Comparison of ENCODE assay signal across 16 cellular contexts in genomic region chr13:40681341-40682051, GRCh38. TPM values are rescaled to one million over a fixed set of nuclear protein-coding genes. Genes with fewer than 3 reads are reported as not detected.
DNase-seq lines count a peak whose midpoint lies in the region; ATAC-seq and TF ChIP-seq lines count a peak whose summit lies in the region.
"Had no signal": no experiment of that assay in that cellular context is flagged by ENCODE, and none has a peak within 500 bp of the region (broad histone marks: within the 10 kb centered on the region; RNA-seq: fewer than 3 reads in every experiment).

No MANE protein-coding gene starts in this region.

- no peaks in the 10 kb centered on the region for H3K9me3 Mint-ChIP-seq in osteocyte (ENCODE audit: unreplicated experiment)

- H3K4me3 Mint-ChIP-seq in osteocyte (ENCODE audit: unreplicated experiment), result no peak overlapping the region
- H3K4me3 Mint-ChIP-seq: brain had no signal

- TF ChIP-seq CTCF in fibroblast of the aortic adventitia (IDR thresholded peaks at IDR 0.05; ENCODE audit: insufficient read depth, low read length), result no peak
- TF ChIP-seq CTCF in osteocyte (IDR thresholded peaks at IDR 0.05), result no peak

- H3K36me3 Mint-ChIP-seq in osteocyte (ENCODE audit: unreplicated experiment), result no peaks in the 10 kb centered on the region
- H3K36me3 Mint-ChIP-seq: brain had no signal

- peak; percentile 31 for DNase-seq in NCI-H2171 treated with DMSO at 0.1 percent for 48 hours (lab: John Stamatoyannopoulos, UW)
- DNase-seq in NCI-H2171 (lab: John Stamatoyannopoulos, UW), result no peak
- peak; percentile 79 for DNase-seq in NCI-H226
- DNase-seq in fibroblast of the aortic adventitia (ENCODE audit: low read depth), result peak; percentile 48
- DNase-seq in osteocyte (ENCODE audit: extremely low spot score, unreplicated experiment), result peak; percentile 67
- DNase-seq in activated T-cell treated with anti-CD3 and anti-CD28 coated beads, Interleukin-2, amount 50 U/mL, for 1 hour, result no peak
- no peak for DNase-seq in activated T-cell treated with anti-CD3 and anti-CD28 coated beads, Interleukin-2, amount 50 U/mL, for 48 hours
- DNase-seq: activated T-cell treated with anti-CD3 and anti-CD28 coated beads for 4 hours; DMS53; NCI-H1092 treated with DMSO at 0.1 percent for 48 hours; stimulated activated CD4-positive, alpha-beta T cell treated with anti-CD3 and anti-CD28 coated beads, Interleukin-1b, Interleukin-23, amount 100 ng/mL, for 48 hours; stomach; T1000 had no signal

- no peak for ATAC-seq in GM18861 (IDR thresholded peaks at IDR 0.05; ENCODE audit: unreplicated experiment)
- ATAC-seq: A549 had no signal

- H3K27ac Mint-ChIP-seq in osteocyte (ENCODE audit: unreplicated experiment), result no peak overlapping the region

- no peaks in the 10 kb centered on the region for H3K27me3 Mint-ChIP-seq in osteocyte (ENCODE audit: unreplicated experiment)

- no peak overlapping the region for H3K4me3 ChIP-seq in fibroblast of the aortic adventitia (ENCODE audit: low read depth, low read length)
- H3K4me3 ChIP-seq: A549, stomach had no signal

- H3K4me1 Mint-ChIP-seq in osteocyte (ENCODE audit: unreplicated experiment), result peaks cover 10% of the 10 kb centered on the region

RNA-seq across cellular contexts. Expression of gene FOXO1, which starts 15.1 kb away (rescaled TPM):
- total RNA-seq in fibroblast of the aortic adventitia (ENCODE audit: low replicate concordance), result 3.2 and 10.5 TPM in 2 replicates
- 8.6 and 10.0 TPM in 2 replicates for total RNA-seq in osteocyte

Comparison
In these comparisons a context has a peak if more than half of its experiments do, and no peak if none do; other contexts are left out.
1. DNase-seq: peak in NCI-H2171 treated with DMSO at 0.1 percent for 48 hours (single experiment), NCI-H226 (single experiment), fibroblast of the aortic adventitia (single experiment) and osteocyte (single experiment); none in NCI-H2171 (single experiment), activated T-cell treated with anti-CD3 and anti-CD28 coated beads, Interleukin-2, amount 50 U/mL, for 1 hour (single experiment) and activated T-cell treated with anti-CD3 and anti-CD28 coated beads, Interleukin-2, amount 50 U/mL, for 48 hours (0 of 2).